Comparison of ENCODE assay signal across 7 cellular contexts in genomic region chr9:87283585-87283984, GRCh38.
"Had no signal": no experiment of that assay in that cellular context is flagged by ENCODE, and none has a peak within 500 bp of the region (broad histone marks: within the 10 kb centered on the region; RNA-seq: fewer than 3 reads in every experiment).

No MANE protein-coding gene starts in this region.

- H3K4me3 Mint-ChIP-seq: GM23338, H9, IgD-negative memory B cell had no signal

- H3K4me1 Mint-ChIP-seq: GM23338, H9 had no signal

- H2AFZ ChIP-seq: GM23338 had no signal

- H3K27ac Mint-ChIP-seq: GM23338, H9, IgD-negative memory B cell had no signal

- H3K4me2 ChIP-seq: GM23338 had no signal

- DNase-seq: H9, HCEC 1CT had no signal

- H3K36me3 Mint-ChIP-seq: IgD-negative memory B cell had no signal

- H3K9me3 Mint-ChIP-seq: GM23338, H9, IgD-negative memory B cell had no signal

- FAIRE-seq: H1, H54, HTR-8/SVneo had no signal

- H3K4me3 ChIP-seq: GM23338 had no signal

- ATAC-seq: GM23338 had no signal
